Comparison of ENCODE assay signal across 25 cellular contexts in the genomic region with DNA sequence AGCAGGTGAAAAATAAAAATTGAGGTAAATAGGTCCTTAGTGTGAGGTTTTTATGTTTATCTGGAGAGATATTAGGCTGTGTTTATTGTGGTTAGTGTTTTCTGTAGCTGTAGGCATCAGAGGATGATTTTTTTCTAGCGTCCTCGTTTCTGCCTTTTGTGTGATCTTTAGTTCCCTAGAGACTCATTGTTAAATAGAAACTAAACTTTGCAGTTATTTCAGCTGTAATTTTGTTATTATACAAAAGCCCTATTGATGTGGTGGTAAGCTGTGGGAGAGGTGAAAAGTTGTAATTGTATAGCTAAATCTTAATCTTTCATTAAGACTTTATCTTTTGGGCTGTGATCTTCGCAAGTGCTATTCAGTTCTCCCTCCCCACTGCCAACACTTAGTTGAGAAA.
"Had no signal": no experiment of that assay in that cellular context is flagged by ENCODE, and none has a peak within 500 bp of the region (broad histone marks: within the 10 kb centered on the region; RNA-seq: fewer than 3 reads in every experiment).

No MANE protein-coding gene starts in this region.

- H3K4me3 ChIP-seq: pancreas, psoas muscle, right lobe of liver, sigmoid colon, stomach, thoracic aorta, thyroid gland, tibial nerve, upper lobe of left lung, vagina had no signal

- DNase-seq: naive thymus-derived CD8-positive, alpha-beta T cell; nephron progenitor cell; nucleus accumbens; pancreas; psoas muscle; right cardiac atrium; right lobe of liver; sigmoid colon; small intestine; stimulated activated CD4-positive, alpha-beta T cell treated with anti-CD3 and anti-CD28 coated beads, Interleukin-15, amount 100 ng/mL, for 24 hours; stimulated activated CD4-positive, alpha-beta T cell treated with anti-CD3 and anti-CD28 coated beads, Interleukin-2, amount 100 ng/mL, for 24 hours; stimulated activated CD4-positive, alpha-beta T cell treated with anti-CD3 and anti-CD28 coated beads, Interleukin-2, amount 100 ng/mL, for 48 hours; stimulated activated CD4-positive, alpha-beta T cell treated with anti-CD3 and anti-CD28 coated beads, Interleukin-4, amount 100 ng/mL, for 24 hours; stimulated activated naive B cell treated with anti-CD40 and anti-IgM and Interleukin-4, amounts not matched to agents 10 μg/mL and 1 μg/mL and 100 μg/mL, for 72 hours; stimulated activated naive CD4-positive, alpha-beta T cell treated with Interleukin-2 at 50 U/mL for 16 hours; stomach; thyroid gland; trophoblast cell; upper lobe of left lung had no signal

- H3K4me1 ChIP-seq: pancreas, psoas muscle, right lobe of liver, sigmoid colon, stomach, thyroid gland, tibial nerve, upper lobe of left lung, vagina had no signal

- ATAC-seq: naive thymus-derived CD8-positive, alpha-beta T cell; natural killer cell treated with Interleukin-12 subunit alpha and Interleukin-12 subunit beta and Interleukin-15 and Interleukin-18, amount 100 ng/mL, for 72 hours; pancreas; psoas muscle; right cardiac atrium; right lobe of liver; stimulated activated effector memory CD8-positive, alpha-beta T cell treated with anti-CD3 and anti-CD28 coated beads, Interleukin-12 subunit alpha, Interleukin-12 subunit beta, amount 100 ng/mL, for 72 hours; stimulated activated naive B cell treated with anti-CD40 and anti-IgM and Interleukin-4, amounts not matched to agents 10 μg/mL and 1 μg/mL and 100 μg/mL, for 72 hours had no signal

- H3K27ac ChIP-seq: neutrophil, pancreas, psoas muscle, right lobe of liver, sigmoid colon, stomach, thoracic aorta, thyroid gland, tibial nerve, upper lobe of left lung, vagina had no signal

- H3K36me3 ChIP-seq: neutrophil, pancreas, right lobe of liver, sigmoid colon, stomach, thoracic aorta, thyroid gland, tibial nerve, upper lobe of left lung, vagina had no signal

- H3K27me3 ChIP-seq: neutrophil, pancreas, right lobe of liver, sigmoid colon, stomach, thyroid gland, tibial nerve, upper lobe of left lung, vagina had no signal

- H3K9me3 ChIP-seq: neutrophil, pancreas, psoas muscle, right lobe of liver, sigmoid colon, stomach, thoracic aorta, thyroid gland, tibial nerve, upper lobe of left lung, vagina had no signal
